In the genomic region with DNA sequence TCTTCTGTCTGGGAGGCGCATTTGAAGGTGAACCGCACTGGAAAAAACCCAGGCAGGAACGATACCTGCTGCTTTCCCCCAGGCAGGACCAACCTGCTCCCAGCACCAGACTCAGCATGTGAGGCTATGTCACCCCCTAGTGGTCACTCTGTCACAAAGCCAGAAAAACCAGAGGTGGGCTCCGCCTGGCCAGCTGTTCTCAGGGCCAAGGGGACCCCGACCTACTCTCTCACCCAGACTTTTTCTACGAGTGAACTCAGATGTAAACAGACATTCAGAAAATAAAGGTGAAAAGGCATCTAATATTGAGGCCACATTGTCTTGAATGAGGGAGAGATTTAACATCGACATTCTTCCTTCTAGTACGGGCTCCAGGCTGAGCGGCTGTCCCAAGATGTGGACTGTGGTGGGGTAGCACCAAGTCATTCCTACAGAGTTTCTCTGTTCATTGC, we compare ENCODE assay signal across 7 cellular contexts.
DNase-seq lines count a peak whose midpoint lies in the region; ATAC-seq and TF ChIP-seq lines count a peak whose summit lies in the region.

No MANE protein-coding gene starts in this region.

- DNase-seq in GM10248 (ENCODE audit: extremely low spot score) (peak; percentile 79), HK-2 (ENCODE audit: unreplicated experiment) (peak; percentile 65), OCI-M1 (lab: John Stamatoyannopoulos, UW) (peak; percentile 36), fibroblast of villous mesenchyme (ENCODE audit: low read depth) (peak; percentile 70), occipital lobe (lab: John Stamatoyannopoulos, UW) (peak; percentile 30)
- DNase-seq in activated T-helper 9 cell treated with anti-CD3 and anti-CD28 coated beads, Interleukin-2, amount 50 U/mL, for 16 hours (ENCODE audit: low read depth): peak; percentile 32

- POLR2A ChIA-PET in GM10248 (lab: Yijun Ruan, JAX): no interaction called here

- peak; percentile 86 for TF ChIP-seq CTCF in GM10248 (IDR thresholded peaks at IDR 0.05; ENCODE audit: control extremely low read depth, extremely low read depth, low read depth, missing control alignments)
- peak; percentile 96 for TF ChIP-seq CTCF in fibroblast of villous mesenchyme (IDR thresholded peaks at IDR 0.05; ENCODE audit: insufficient read depth, low read depth, low read length)

- CTCF ChIA-PET in GM10248 (lab: Yijun Ruan, JAX): interaction anchor here (0.6 to 3.5 kb wide), 37 partner anchors 8 to 444 kb away, joined by 3 to 22 read pairs (median 4); partner anchors contain the start of genes CRYGN and GALNT11

- ATAC-seq in GM18517 (IDR thresholded peaks at IDR 0.05; ENCODE audit: unreplicated experiment): no peak

- H3K4me3 ChIP-seq in fibroblast of villous mesenchyme (ENCODE audit: low read depth, low read length): no peak overlapping the region
